8 cellular contexts compared by ENCODE assay signal in the genomic region with DNA sequence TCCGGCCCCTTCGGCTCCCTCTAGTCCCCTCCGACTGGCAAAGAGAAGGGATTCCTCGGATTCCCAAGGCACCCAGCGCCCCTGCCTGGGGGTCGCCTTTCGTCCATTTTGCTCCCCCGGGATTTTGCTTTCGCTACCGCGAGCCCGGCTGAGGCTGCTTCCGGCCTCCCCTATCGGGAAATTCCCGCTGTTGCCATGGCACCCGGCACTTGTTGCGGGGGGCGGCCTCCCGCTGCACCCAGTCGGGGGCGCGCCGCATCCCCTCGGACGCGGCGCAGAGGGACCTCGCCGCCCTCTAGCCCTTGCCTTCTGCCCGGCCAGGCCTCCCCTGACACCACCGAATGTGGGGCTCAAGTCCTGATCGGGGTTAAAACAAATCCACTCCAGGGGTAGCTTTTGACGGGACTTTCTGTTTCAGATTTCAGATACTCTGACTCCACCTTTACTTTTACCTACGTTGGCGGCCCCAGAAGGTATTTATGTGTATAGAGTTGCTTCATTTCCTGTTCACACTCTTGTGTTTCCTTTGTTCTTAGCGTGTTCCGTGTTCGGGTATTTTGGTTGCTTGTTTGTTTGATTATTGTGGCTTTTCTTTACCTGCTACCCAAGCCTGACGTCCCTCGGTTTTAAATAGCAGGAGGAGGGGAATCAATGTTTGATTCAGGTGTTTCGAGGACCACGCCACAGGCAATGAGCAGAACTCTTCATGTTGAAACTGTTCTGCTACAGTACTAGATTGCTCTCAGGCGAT. TPM values are rescaled to one million over a fixed set of nuclear protein-coding genes. Genes with fewer than 3 reads are reported as not detected.
DNase-seq lines count a peak whose midpoint lies in the region; ATAC-seq, FAIRE-seq and TF ChIP-seq lines count a peak whose summit lies in the region.

No MANE protein-coding gene starts in this region.

- DNase-seq in EL (peak; percentile 71), T-helper 17 cell (peak; percentile 79 to 82 (median 80)), astrocyte (ENCODE audit: low read depth) (peak; percentile 34), D721Med (ENCODE audit: insufficient read length, low spot score) (no peak)
- peak; percentile 81 for DNase-seq in stimulated activated CD4-positive, alpha-beta T cell treated with anti-CD3 and anti-CD28 coated beads, Interleukin-12 subunit alpha, Interleukin-12 subunit beta, amount 100 ng/mL, for 4 hours

- no peaks in the 10 kb centered on the region for H4K20me1 ChIP-seq in astrocyte (ENCODE audit: insufficient read depth, low read length)

- peak overlapping the region; percentile 83 for H3K4me3 ChIP-seq in astrocyte (ENCODE audit: insufficient read depth, low read depth, low read length)
- H3K4me3 ChIP-seq in iPS-20b (ENCODE audit: low read length): peak overlapping the region; percentile 96

- H3K36me3 ChIP-seq in astrocyte (ENCODE audit: insufficient read depth, low read length) (no peaks in the 10 kb centered on the region), iPS-20b (ENCODE audit: insufficient read depth, low read depth, low read length) (no peaks in the 10 kb centered on the region; the same call in 1 of the 2 replicates)

- H3K9ac ChIP-seq in astrocyte (ENCODE audit: low read length): peak overlapping the region; percentile 88
- peak overlapping the region; percentile 83 for H3K9ac ChIP-seq in iPS-20b (ENCODE audit: low read depth, low read length)

- H3K27ac ChIP-seq in astrocyte (ENCODE audit: low read depth, low read length) (peak overlapping the region; percentile 61), iPS-20b (ENCODE audit: low read length) (peak overlapping the region; percentile 52)

- H3K4me2 ChIP-seq in astrocyte (ENCODE audit: low read length): peak overlapping the region; percentile 93

- H3K27me3 ChIP-seq in astrocyte (ENCODE audit: insufficient read depth, low read length) (no peaks in the 10 kb centered on the region), iPS-20b (ENCODE audit: insufficient read depth, low read length) (peaks cover 12% of the 10 kb centered on the region)

- peaks cover 29 to 45% (median 35%) of the 10 kb centered on the region in 3 donors for H3K4me1 Mint-ChIP-seq in IgD-negative memory B cell
- peaks cover 40% of the 10 kb centered on the region for H3K4me1 Mint-ChIP-seq in T-helper 17 cell
- H3K4me1 Mint-ChIP-seq in astrocyte (ENCODE audit: low read depth, unreplicated experiment): peaks cover 18% of the 10 kb centered on the region

- H3K36me3 Mint-ChIP-seq in IgD-negative memory B cell (peaks cover 6% of the 10 kb centered on the region), T-helper 17 cell (ENCODE audit: low read depth) (peaks cover 13% of the 10 kb centered on the region), astrocyte (ENCODE audit: low read depth, unreplicated experiment) (no peaks in the 10 kb centered on the region)

- no peaks in the 10 kb centered on the region for H3K27me3 Mint-ChIP-seq in IgD-negative memory B cell
- H3K27me3 Mint-ChIP-seq in T-helper 17 cell: no peaks in the 10 kb centered on the region
- H3K27me3 Mint-ChIP-seq in astrocyte (ENCODE audit: low read depth, unreplicated experiment): no peaks in the 10 kb centered on the region

- FAIRE-seq in astrocyte (lab: Jason Lieb, UNC) (no peak), D721Med (lab: Jason Lieb, UNC) (no peak)

- ATAC-seq in GM21529 (IDR thresholded peaks at IDR 0.05; ENCODE audit: unreplicated experiment) (peak; percentile 78), T-helper 17 cell (peak; percentile 80)

- H3K9me3 ChIP-seq in T-helper 17 cell (ENCODE audit: control insufficient read depth, low read length, poor library complexity, severe bottlenecking) (no peaks in the 10 kb centered on the region), astrocyte (ENCODE audit: insufficient read depth, low read depth, low read length) (no peaks in the 10 kb centered on the region), iPS-20b (ENCODE audit: insufficient read depth, low read depth, low read length) (no peaks in the 10 kb centered on the region)

- peak overlapping the region; percentile 89 to 96 (median 94) for H3K4me3 Mint-ChIP-seq in IgD-negative memory B cell
- peak overlapping the region; percentile 98 for H3K4me3 Mint-ChIP-seq in T-helper 17 cell
- peak overlapping the region; percentile 99 for H3K4me3 Mint-ChIP-seq in astrocyte (ENCODE audit: unreplicated experiment)

- peak overlapping the region; percentile 76 for H2AFZ ChIP-seq in astrocyte (ENCODE audit: low read depth, low read length)

- peak overlapping the region; percentile 97 to 99 (median 98) for H3K27ac Mint-ChIP-seq in IgD-negative memory B cell
- H3K27ac Mint-ChIP-seq in T-helper 17 cell: peak overlapping the region; percentile 100
- H3K27ac Mint-ChIP-seq in astrocyte (ENCODE audit: unreplicated experiment): peak overlapping the region; percentile 92

- TF ChIP-seq CTCF in astrocyte (IDR thresholded peaks at IDR 0.05; ENCODE audit: insufficient read depth, low read depth, low read length) (no peak), D721Med (IDR thresholded peaks at IDR 0.05; ENCODE audit: insufficient read depth, missing control alignments) (no peak)

- H3K79me2 ChIP-seq in astrocyte (ENCODE audit: insufficient read depth, low read length): no peaks in the 10 kb centered on the region

- no peaks in the 10 kb centered on the region for H3K4me1 ChIP-seq in astrocyte (ENCODE audit: insufficient read depth, low read length)
- H3K4me1 ChIP-seq in iPS-20b (ENCODE audit: insufficient read depth, low read length): peaks cover 14% of the 10 kb centered on the region

- peaks cover 0 to 2% (median 0%) of the 10 kb centered on the region in 3 donors for H3K9me3 Mint-ChIP-seq in IgD-negative memory B cell
- H3K9me3 Mint-ChIP-seq in astrocyte (ENCODE audit: unreplicated experiment): no peaks in the 10 kb centered on the region

RNA-seq across cellular contexts. Expression of a gene that starts 1.4 kb away (rescaled TPM):
- 34.1 TPM for polyA plus RNA-seq in IgD-negative memory B cell
- total RNA-seq in T-helper 17 cell (100 to 1,000 TPM; 183 to 204 TPM), astrocyte (36.1 and 36.2 TPM in 2 replicates)
